In genomic region chr5:220008-220407, GRCh38 we compare ENCODE assay signal across 8 cellular contexts. TPM values are rescaled to one million over a fixed set of nuclear protein-coding genes. Genes with fewer than 3 reads are reported as not detected.
A peak's percentile ranks its signal among the peaks of the same experiment; 100 is the strongest.
DNase-seq lines count a peak whose midpoint lies in the region; ATAC-seq, FAIRE-seq and TF ChIP-seq lines count a peak whose summit lies in the region.

No MANE protein-coding gene starts in this region.

- peaks cover 51% of the 10 kb centered on the region for H3K4me1 Mint-ChIP-seq in activated B cell treated with CpG ODN at 0.5 μM for 24 hours

- TF ChIP-seq EP300 in HepG2 (IDR thresholded peaks at IDR 0.05; ENCODE audit: low read depth in 2 of 2, low read length in 2 of 2): no peak
- TF ChIP-seq EP300 in HepG2 (CRISPR knock-in tag; IDR thresholded peaks at IDR 0.05; ENCODE audit: borderline replicate concordance): no peak

- DNase-seq in ACHN (peak; percentile 23), GM20000 (ENCODE audit: low spot score) (peak; percentile 65), activated B cell treated with CpG ODN at 0.5 μM for 24 hours (no peak), HepG2 (ENCODE audit: low spot score) (no peak), COLO829 (ENCODE audit: low spot score) (no peak), foreskin keratinocyte (no peak), iPS-NIHi7 (ENCODE audit: extremely low spot score) (no peak), frontal cortex (ENCODE audit: low spot score in 2 of 2) (no peak)

- TF ChIP-seq CTCF in GM20000 (IDR thresholded peaks at IDR 0.05; ENCODE audit: extremely low read depth, missing control alignments): no peak
- TF ChIP-seq CTCF in activated B cell treated with CpG ODN at 0.5 μM for 24 hours (IDR thresholded peaks at IDR 0.05): no peak
- no peak for TF ChIP-seq CTCF in HepG2 (CRISPR knock-in tag; IDR thresholded peaks at IDR 0.05)
- TF ChIP-seq CTCF in foreskin keratinocyte (conservative IDR thresholded peaks at IDR 0.05): no peak

- peaks cover 37% of the 10 kb centered on the region for H4K20me1 ChIP-seq in HepG2 (ENCODE audit: insufficient read depth, low read length)

- BruUV-seq in HepG2 (replicated peaks; lab: Mats Ljungman, UMichigan): no TSS peak

- H2AFZ ChIP-seq in HepG2 (ENCODE audit: low read length): no peak overlapping the region

- H3K27me3 ChIP-seq in HepG2 (ENCODE audit: control insufficient read depth in 1 of 2, insufficient read depth in 2 of 2, low read length in 2 of 2) (no peaks in the 10 kb centered on the region), foreskin keratinocyte (no peaks in the 10 kb centered on the region)

- POLR2A ChIA-PET in activated B cell treated with CpG ODN at 0.5 μM for 24 hours (lab: Charles Lee) (interaction anchor here (1.0 to 2.7 kb wide), 2 partner anchors 32 to 51 kb away, joined by 4 to 22 read pairs; partner anchors contain the start of gene PDCD6), HepG2 (lab: Yijun Ruan, JAX) (no interaction called here)

- TF ChIP-seq POLR2A in HepG2 (IDR thresholded peaks at IDR 0.05; ENCODE audit: insufficient read depth in 1 of 2, low read depth in 2 of 2, low read length in 2 of 2): no peak

- ATAC-seq in activated B cell treated with CpG ODN at 0.5 μM for 24 hours (ENCODE audit: low read depth): no peak
- ATAC-seq in HepG2: no peak
- ATAC-seq in foreskin keratinocyte: no peak

- intact Hi-C loops in activated B cell treated with CpG ODN at 0.5 μM for 24 hours (cut with micrococcal nuclease) (no loop called here), HepG2 (cut with micrococcal nuclease; ENCODE audit: unreplicated experiment) (no loop called here)

- H3K9me3 Mint-ChIP-seq in activated B cell treated with CpG ODN at 0.5 μM for 24 hours: no peaks in the 10 kb centered on the region

- CTCF ChIA-PET in activated B cell treated with CpG ODN at 0.5 μM for 24 hours (lab: Charles Lee): interaction anchor here (2.6 kb wide), 1 partner anchor 32 kb away, joined by 13 read pairs; no protein-coding TSS in a partner anchor
- CTCF ChIA-PET in HepG2 (lab: Yijun Ruan, JAX; ENCODE audit: low intra/inter-chr PET ratio, low total read pairs): no interaction called here

- H3K4me1 ChIP-seq in HepG2 (ENCODE audit: insufficient read depth, low read length): peaks cover 31% of the 10 kb centered on the region
- H3K4me1 ChIP-seq in foreskin keratinocyte: peaks cover 12% of the 10 kb centered on the region

- no peak for FAIRE-seq in HepG2 (lab: Jason Lieb, UNC)
- no peak for FAIRE-seq in frontal cortex (lab: Jason Lieb, UNC)

- H3K79me2 ChIP-seq in HepG2 (ENCODE audit: insufficient read depth, low read length): peaks cover 64% of the 10 kb centered on the region

- H3K9ac ChIP-seq in HepG2 (ENCODE audit: insufficient read depth, low read depth, low read length): peak overlapping the region; percentile 93

- H3K27ac Mint-ChIP-seq in activated B cell treated with CpG ODN at 0.5 μM for 24 hours: peak overlapping the region; percentile 85

- H3K4me3 ChIP-seq in HepG2 (replicated peaks in 1 of 3; ENCODE audit: insufficient read depth in 1 of 3, low read depth in 2 of 3, low read length in 3 of 3): peak overlapping the region; percentile 81 to 99 (median 93)

- H3K9me3 ChIP-seq in HepG2 (ENCODE audit: low read length): no peaks in the 10 kb centered on the region

- H3K27me3 Mint-ChIP-seq in activated B cell treated with CpG ODN at 0.5 μM for 24 hours: no peaks in the 10 kb centered on the region

- H3K4me2 ChIP-seq in HepG2 (ENCODE audit: low read depth, low read length): peak overlapping the region; percentile 94

- peak overlapping the region; percentile 91 for H3K4me3 Mint-ChIP-seq in activated B cell treated with CpG ODN at 0.5 μM for 24 hours

- in situ Hi-C loops in ACHN (cut with HindIII; ENCODE audit: low pct_ligation_motif_present, low pct_unique_long_range_greater_than_20kb, low sequenced_read_pairs): no loop called here
- in situ Hi-C loops in HepG2 (cut with HindIII; ENCODE audit: extremely low pct_ligation_motif_present, low pct_unique_long_range_greater_than_20kb): no loop called here

- WGBS in HepG2 (ENCODE audit: low lambda C conversion rate): 23% methylated on average over 3 of the region's 3 CpGs

- peaks cover 15% of the 10 kb centered on the region for H3K36me3 Mint-ChIP-seq in activated B cell treated with CpG ODN at 0.5 μM for 24 hours (ENCODE audit: low read depth)

- H3K27ac ChIP-seq in HepG2 (ENCODE audit: extremely low read length, insufficient read depth, low read length) (no peak overlapping the region), foreskin keratinocyte (no peak overlapping the region)

- H3K36me3 ChIP-seq in HepG2 (replicated peaks in 1 of 2; ENCODE audit: control insufficient read depth in 1 of 2, insufficient read depth in 2 of 2, low read length in 2 of 2): peaks cover 9 to 13% of the 10 kb centered on the region in 2 experiments; a peak in 4 of 5 replicates

- no peak for TF ChIP-seq RAD21 in HepG2 (CRISPR knock-in tag; IDR thresholded peaks at IDR 0.05)

RNA-seq across cellular contexts. Expression of gene SDHA, which starts 1.9 kb away (rescaled TPM):
- total RNA-seq in activated B cell treated with CpG ODN at 0.5 μM for 24 hours: 90.5 and 95.7 TPM in 2 replicates
- total RNA-seq in HepG2 (2016; rRNA removed; fragmentation: Illumina TruSeq; extraction: Trizol): 192 and 240 TPM in 2 replicates
- 42.0 and 46.9 TPM in 2 replicates for total RNA-seq in HepG2 (2016; cell fraction: cytosol; rRNA removed; fragmentation: Illumina TruSeq; extraction: Trizol; ENCODE audit: low read depth)
- total RNA-seq in HepG2 (2016; cell fraction: insoluble cytoplasmic fraction; rRNA removed; fragmentation: Illumina TruSeq; extraction: Trizol): 168 and 247 TPM in 2 replicates
- total RNA-seq in HepG2 (2016; cell fraction: membrane; rRNA removed; fragmentation: Illumina TruSeq; extraction: Trizol): 52.9 and 56.5 TPM in 2 replicates
- total RNA-seq in HepG2 (2016; cell fraction: nucleus; rRNA removed; fragmentation: Illumina TruSeq; extraction: Trizol): 141 and 179 TPM in 2 replicates
- polyA plus RNA-seq in HepG2 (2011; rRNA removed): 156 and 185 TPM in 2 replicates
- polyA plus RNA-seq in HepG2 (2011; cell fraction: cytosol; rRNA removed): 110 and 117 TPM in 2 replicates
- polyA plus RNA-seq in HepG2 (2011; cell fraction: nucleus; rRNA removed): 108 and 110 TPM in 2 replicates
- polyA plus RNA-seq in HepG2 (2012): 146 and 185 TPM in 2 replicates
- 12.6 and 16.7 TPM in 2 replicates for polyA plus RNA-seq in HepG2 (2016; cell fraction: cytosol; fragmentation: Illumina TruSeq; extraction: Trizol; ENCODE audit: low read depth)
- polyA plus RNA-seq in HepG2 (2016; cell fraction: insoluble cytoplasmic fraction; fragmentation: Illumina TruSeq; extraction: Trizol; ENCODE audit: low read depth): 131 and 149 TPM in 2 replicates
- 23.0 and 24.9 TPM in 2 replicates for polyA plus RNA-seq in HepG2 (2016; cell fraction: membrane; fragmentation: Illumina TruSeq; extraction: Trizol; ENCODE audit: low read depth)
- 181 and 200 TPM in 2 replicates for polyA plus RNA-seq in HepG2 (2016; cell fraction: nucleus; fragmentation: Illumina TruSeq; extraction: Trizol; ENCODE audit: insufficient read depth, low read depth)
- polyA minus RNA-seq in HepG2 (2011; rRNA and poly(A)+ RNA removed; ENCODE audit: low replicate concordance): 514 and 684 TPM in 2 replicates
- 123 and 151 TPM in 2 replicates for polyA minus RNA-seq in HepG2 (2011; cell fraction: cytosol; rRNA and poly(A)+ RNA removed)
- polyA minus RNA-seq in HepG2 (2011; cell fraction: nucleus; rRNA and poly(A)+ RNA removed): 128 and 143 TPM in 2 replicates
- total RNA-seq in foreskin keratinocyte: 93.9 and 107 TPM in 2 replicates
- 81.0 and 88.9 TPM in 2 replicates for polyA plus RNA-seq in foreskin keratinocyte
- 68.1 TPM for total RNA-seq in frontal cortex

RNA-seq across cellular contexts. Expression of gene CCDC127, which starts 2.1 kb away (rescaled TPM):
- 5.7 and 6.4 TPM in 2 replicates for total RNA-seq in activated B cell treated with CpG ODN at 0.5 μM for 24 hours
- total RNA-seq in HepG2 (2016; rRNA removed; fragmentation: Illumina TruSeq; extraction: Trizol): 2.8 and 4.3 TPM in 2 replicates
- 1.0 and 1.3 TPM in 2 replicates for total RNA-seq in HepG2 (2016; cell fraction: cytosol; rRNA removed; fragmentation: Illumina TruSeq; extraction: Trizol; ENCODE audit: low read depth)
- total RNA-seq in HepG2 (2016; cell fraction: insoluble cytoplasmic fraction; rRNA removed; fragmentation: Illumina TruSeq; extraction: Trizol): 2.2 and 4.2 TPM in 2 replicates
- total RNA-seq in HepG2 (2016; cell fraction: membrane; rRNA removed; fragmentation: Illumina TruSeq; extraction: Trizol): 1.4 and 2.0 TPM in 2 replicates
- 3.4 and 4.3 TPM in 2 replicates for total RNA-seq in HepG2 (2016; cell fraction: nucleus; rRNA removed; fragmentation: Illumina TruSeq; extraction: Trizol)
- polyA plus RNA-seq in HepG2 (2011; rRNA removed): 2.9 and 3.7 TPM in 2 replicates
- 2.6 and 3.2 TPM in 2 replicates for polyA plus RNA-seq in HepG2 (2011; cell fraction: cytosol; rRNA removed)
- 4.9 and 6.4 TPM in 2 replicates for polyA plus RNA-seq in HepG2 (2011; cell fraction: nucleus; rRNA removed)
- polyA plus RNA-seq in HepG2 (2012): 5.0 and 5.2 TPM in 2 replicates
- polyA plus RNA-seq in HepG2 (2016; cell fraction: cytosol; fragmentation: Illumina TruSeq; extraction: Trizol; ENCODE audit: low read depth): 0.50 and 0.51 TPM in 2 replicates
- 1.8 and 2.3 TPM in 2 replicates for polyA plus RNA-seq in HepG2 (2016; cell fraction: insoluble cytoplasmic fraction; fragmentation: Illumina TruSeq; extraction: Trizol; ENCODE audit: low read depth)
- polyA plus RNA-seq in HepG2 (2016; cell fraction: membrane; fragmentation: Illumina TruSeq; extraction: Trizol; ENCODE audit: low read depth): 0.66 and 0.68 TPM in 2 replicates
- polyA plus RNA-seq in HepG2 (2016; cell fraction: nucleus; fragmentation: Illumina TruSeq; extraction: Trizol; ENCODE audit: insufficient read depth, low read depth): 8.7 and 9.9 TPM in 2 replicates
- polyA minus RNA-seq in HepG2 (2011; rRNA and poly(A)+ RNA removed; ENCODE audit: low replicate concordance): 2.8 and 7.8 TPM in 2 replicates
- polyA minus RNA-seq in HepG2 (2011; cell fraction: cytosol; rRNA and poly(A)+ RNA removed): 2.0 TPM in 2 replicates
- 6.7 and 8.1 TPM in 2 replicates for polyA minus RNA-seq in HepG2 (2011; cell fraction: nucleus; rRNA and poly(A)+ RNA removed)
- 2.8 and 3.1 TPM in 2 replicates for total RNA-seq in foreskin keratinocyte
- 2.7 and 3.0 TPM in 2 replicates for polyA plus RNA-seq in foreskin keratinocyte
- 7.3 TPM for total RNA-seq in frontal cortex

RNA-seq across cellular contexts. Expression of gene LRRC14B, which starts 28.7 kb away (rescaled TPM):
- not detected in 2 replicates for total RNA-seq in activated B cell treated with CpG ODN at 0.5 μM for 24 hours
- total RNA-seq in HepG2 (2016; rRNA removed; fragmentation: Illumina TruSeq; extraction: Trizol): not detected in 2 replicates
- total RNA-seq in HepG2 (2016; cell fraction: cytosol; rRNA removed; fragmentation: Illumina TruSeq; extraction: Trizol; ENCODE audit: low read depth): not detected in 2 replicates
- not detected in 2 replicates for total RNA-seq in HepG2 (2016; cell fraction: insoluble cytoplasmic fraction; rRNA removed; fragmentation: Illumina TruSeq; extraction: Trizol)
- not detected in 2 replicates for total RNA-seq in HepG2 (2016; cell fraction: membrane; rRNA removed; fragmentation: Illumina TruSeq; extraction: Trizol)
- not detected in 2 replicates for total RNA-seq in HepG2 (2016; cell fraction: nucleus; rRNA removed; fragmentation: Illumina TruSeq; extraction: Trizol)
- polyA plus RNA-seq in HepG2 (2011; rRNA removed): not detected in 2 replicates
- polyA plus RNA-seq in HepG2 (2011; cell fraction: cytosol; rRNA removed): not detected in 2 replicates
- not detected in 2 replicates for polyA plus RNA-seq in HepG2 (2011; cell fraction: nucleus; rRNA removed)
- not detected in 2 replicates for polyA plus RNA-seq in HepG2 (2012)
- not detected in 2 replicates for polyA plus RNA-seq in HepG2 (2016; cell fraction: cytosol; fragmentation: Illumina TruSeq; extraction: Trizol; ENCODE audit: low read depth)
- polyA plus RNA-seq in HepG2 (2016; cell fraction: insoluble cytoplasmic fraction; fragmentation: Illumina TruSeq; extraction: Trizol; ENCODE audit: low read depth): not detected in 2 replicates
- not detected in 2 replicates for polyA plus RNA-seq in HepG2 (2016; cell fraction: membrane; fragmentation: Illumina TruSeq; extraction: Trizol; ENCODE audit: low read depth)
- not detected in 2 replicates for polyA plus RNA-seq in HepG2 (2016; cell fraction: nucleus; fragmentation: Illumina TruSeq; extraction: Trizol; ENCODE audit: insufficient read depth, low read depth)
- polyA minus RNA-seq in HepG2 (2011; rRNA and poly(A)+ RNA removed; ENCODE audit: low replicate concordance): 0.14 TPM in 1 of 2 replicates, not detected in the other
- not detected in 2 replicates for polyA minus RNA-seq in HepG2 (2011; cell fraction: cytosol; rRNA and poly(A)+ RNA removed)
- polyA minus RNA-seq in HepG2 (2011; cell fraction: nucleus; rRNA and poly(A)+ RNA removed): not detected in 2 replicates
- not detected in 2 replicates for total RNA-seq in foreskin keratinocyte
- polyA plus RNA-seq in foreskin keratinocyte: not detected in 2 replicates
- total RNA-seq in frontal cortex: 1.2 TPM

RNA-seq across cellular contexts. Expression of gene PDCD6, which starts 51.4 kb away (rescaled TPM):
- total RNA-seq in activated B cell treated with CpG ODN at 0.5 μM for 24 hours (113 and 116 TPM in 2 replicates), HepG2 (2016; rRNA removed; fragmentation: Illumina TruSeq; extraction: Trizol) (120 and 134 TPM in 2 replicates), foreskin keratinocyte (131 and 135 TPM in 2 replicates), frontal cortex (49.7 TPM)
- 36.0 and 42.8 TPM in 2 replicates for total RNA-seq in HepG2 (2016; cell fraction: cytosol; rRNA removed; fragmentation: Illumina TruSeq; extraction: Trizol; ENCODE audit: low read depth)
- 119 and 122 TPM in 2 replicates for total RNA-seq in HepG2 (2016; cell fraction: insoluble cytoplasmic fraction; rRNA removed; fragmentation: Illumina TruSeq; extraction: Trizol)
- total RNA-seq in HepG2 (2016; cell fraction: membrane; rRNA removed; fragmentation: Illumina TruSeq; extraction: Trizol): 79.2 and 83.1 TPM in 2 replicates
- 56.7 and 60.4 TPM in 2 replicates for total RNA-seq in HepG2 (2016; cell fraction: nucleus; rRNA removed; fragmentation: Illumina TruSeq; extraction: Trizol)
- polyA plus RNA-seq in HepG2 (2011; rRNA removed) (150 and 176 TPM in 2 replicates), foreskin keratinocyte (146 and 155 TPM in 2 replicates)
- polyA plus RNA-seq in HepG2 (2011; cell fraction: cytosol; rRNA removed): 179 and 184 TPM in 2 replicates
- polyA plus RNA-seq in HepG2 (2011; cell fraction: nucleus; rRNA removed): 76.8 and 88.9 TPM in 2 replicates
- polyA plus RNA-seq in HepG2 (2012): 73.8 and 84.9 TPM in 2 replicates
- 39.4 and 49.9 TPM in 2 replicates for polyA plus RNA-seq in HepG2 (2016; cell fraction: cytosol; fragmentation: Illumina TruSeq; extraction: Trizol; ENCODE audit: low read depth)
- 131 and 139 TPM in 2 replicates for polyA plus RNA-seq in HepG2 (2016; cell fraction: insoluble cytoplasmic fraction; fragmentation: Illumina TruSeq; extraction: Trizol; ENCODE audit: low read depth)
- polyA plus RNA-seq in HepG2 (2016; cell fraction: membrane; fragmentation: Illumina TruSeq; extraction: Trizol; ENCODE audit: low read depth): 63.4 and 71.2 TPM in 2 replicates
- polyA plus RNA-seq in HepG2 (2016; cell fraction: nucleus; fragmentation: Illumina TruSeq; extraction: Trizol; ENCODE audit: insufficient read depth, low read depth): 103 and 107 TPM in 2 replicates
- 89.6 and 367 TPM in 2 replicates for polyA minus RNA-seq in HepG2 (2011; rRNA and poly(A)+ RNA removed; ENCODE audit: low replicate concordance)
- polyA minus RNA-seq in HepG2 (2011; cell fraction: cytosol; rRNA and poly(A)+ RNA removed): 38.6 and 39.9 TPM in 2 replicates
- 39.9 and 46.1 TPM in 2 replicates for polyA minus RNA-seq in HepG2 (2011; cell fraction: nucleus; rRNA and poly(A)+ RNA removed)

Comparison
In these comparisons a context has a peak if more than half of its experiments do, and no peak if none do; other contexts are left out.
1. DNase-seq: peak in ACHN (single experiment) and GM20000 (single experiment); none in activated B cell treated with CpG ODN at 0.5 μM for 24 hours (single experiment), HepG2 (single experiment), COLO829 (single experiment), foreskin keratinocyte (0 of 2), iPS-NIHi7 (single experiment) and frontal cortex (0 of 2).